Comparison of ENCODE assay signal across 31 cellular contexts in the genomic region with DNA sequence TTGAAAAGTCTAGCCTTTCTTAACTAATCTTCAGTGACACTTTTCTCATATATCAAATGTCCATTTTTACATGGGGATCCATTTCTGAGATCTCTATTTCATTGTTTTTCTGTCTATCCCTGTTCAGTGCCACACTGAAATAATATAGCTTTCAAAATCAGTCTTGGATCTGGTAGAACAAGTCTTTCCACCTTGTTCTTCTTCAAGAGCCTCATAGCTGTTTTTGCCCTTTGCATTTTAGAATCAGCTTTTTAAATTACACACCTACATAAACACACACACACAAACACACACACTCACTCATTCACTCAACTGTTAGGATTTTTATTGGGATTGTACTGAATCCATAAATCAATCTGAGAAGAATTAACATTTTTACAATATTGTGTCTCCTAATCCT. TPM values are rescaled to one million over a fixed set of nuclear protein-coding genes. Genes with fewer than 3 reads are reported as not detected.
"Had no signal": no experiment of that assay in that cellular context is flagged by ENCODE, and none has a peak within 500 bp of the region (broad histone marks: within the 10 kb centered on the region; RNA-seq: fewer than 3 reads in every experiment).

No MANE protein-coding gene starts in this region.

- H3K27ac Mint-ChIP-seq: activated naive CD8-positive, alpha-beta T cell treated with anti-CD3 and anti-CD28 coated beads for 36 hours; natural killer cell treated with Interleukin-12 subunit alpha and Interleukin-12 subunit beta and Interleukin-15 and Interleukin-18, amount 100 ng/mL, for 72 hours had no signal

- H3K27me3 ChIP-seq: brain microvascular endothelial cell, esophagus squamous epithelium, right atrium auricular region, testis, transverse colon had no signal

- H3K4me2 ChIP-seq: smooth muscle cell had no signal

- H3K4me3 ChIP-seq: esophagus squamous epithelium, heart right ventricle, left ventricle myocardium inferior, lung, mucosa of descending colon, right atrium auricular region, smooth muscle cell, testis, transverse colon had no signal

- ATAC-seq: heart right ventricle; mucosa of descending colon; natural killer cell treated with Interleukin-12 subunit alpha and Interleukin-12 subunit beta and Interleukin-15 and Interleukin-18, amount 100 ng/mL, for 72 hours had no signal

- DNase-seq: activated CD4-positive, alpha-beta T cell treated with anti-CD3 and anti-CD28 coated beads for 48 hours; activated CD4-positive, alpha-beta T cell treated with anti-CD3 and anti-CD28 coated beads, Interleukin-2, amount 50 U/mL, for 48 hours; activated CD8-positive, alpha-beta memory T cell treated with anti-CD3 and anti-CD28 coated beads for 24 hours; activated effector memory CD4-positive, alpha-beta T cell treated with Interleukin-2 at 50 U/mL for 16 hours; activated naive CD4-positive, alpha-beta T cell treated with Interleukin-2 at 50 U/mL for 16 hours; activated naive CD8-positive, alpha-beta T cell treated with anti-CD3 and anti-CD28 coated beads for 36 hours; brain microvascular endothelial cell; caudate nucleus; esophagus squamous epithelium; foreskin melanocyte; heart right ventricle; left ventricle myocardium inferior; mesendoderm; mucosa of descending colon; stimulated activated CD4-positive, alpha-beta T cell treated with anti-CD3 and anti-CD28 coated beads, Interleukin-2, amount 100 ng/mL, for 24 hours; stimulated activated naive CD4-positive, alpha-beta T cell; testis; transverse colon had no signal

- H3K36me3 Mint-ChIP-seq: natural killer cell treated with Interleukin-12 subunit alpha and Interleukin-12 subunit beta and Interleukin-15 and Interleukin-18, amount 100 ng/mL, for 72 hours had no signal

- H3K27ac ChIP-seq: brain microvascular endothelial cell, esophagus squamous epithelium, heart right ventricle, left ventricle myocardium inferior, right atrium auricular region, testis, transverse colon had no signal

- H3K9me3 Mint-ChIP-seq: activated naive CD8-positive, alpha-beta T cell treated with anti-CD3 and anti-CD28 coated beads for 36 hours; natural killer cell treated with Interleukin-12 subunit alpha and Interleukin-12 subunit beta and Interleukin-15 and Interleukin-18, amount 100 ng/mL, for 72 hours had no signal

- H3K36me3 ChIP-seq: brain microvascular endothelial cell, esophagus squamous epithelium had no signal

- H3K4me1 ChIP-seq: left ventricle myocardium inferior, right atrium auricular region, testis, transverse colon had no signal

- H3K9me3 ChIP-seq: esophagus squamous epithelium, heart right ventricle, left ventricle myocardium inferior, mucosa of descending colon, right atrium auricular region, testis, transverse colon had no signal

- H3K27me3 Mint-ChIP-seq: activated naive CD8-positive, alpha-beta T cell treated with anti-CD3 and anti-CD28 coated beads for 36 hours; natural killer cell treated with Interleukin-12 subunit alpha and Interleukin-12 subunit beta and Interleukin-15 and Interleukin-18, amount 100 ng/mL, for 72 hours had no signal

- H3K4me3 Mint-ChIP-seq: activated naive CD8-positive, alpha-beta T cell treated with anti-CD3 and anti-CD28 coated beads for 36 hours; natural killer cell treated with Interleukin-12 subunit alpha and Interleukin-12 subunit beta and Interleukin-15 and Interleukin-18, amount 100 ng/mL, for 72 hours had no signal

- FAIRE-seq: astrocyte, endothelial cell of umbilical vein, urothelium cell line had no signal

RNA-seq across cellular contexts. Expression of gene LRRC3C, which starts 28.3 kb away (rescaled TPM):
- total RNA-seq: activated naive CD8-positive, alpha-beta T cell treated with anti-CD3 and anti-CD28 coated beads for 36 hours; astrocyte; chondrocyte; endothelial cell of umbilical vein; esophagus squamous epithelium; glomerular endothelial cell; heart right ventricle; kidney epithelial cell; left ventricle myocardium inferior; lung; mucosa of descending colon; myocyte; natural killer cell treated with Interleukin-12 subunit alpha and Interleukin-12 subunit beta and Interleukin-15 and Interleukin-18, amount 100 ng/mL, for 72 hours; omental fat pad; pulmonary artery endothelial cell; right atrium auricular region; smooth muscle cell; transverse colon had no signal
- polyA plus RNA-seq: endothelial cell of umbilical vein, heart right ventricle, lung, smooth muscle cell had no signal

RNA-seq across cellular contexts. Expression of gene ZPBP2, which starts 31.2 kb away (rescaled TPM):
- total RNA-seq: activated naive CD8-positive, alpha-beta T cell treated with anti-CD3 and anti-CD28 coated beads for 36 hours; astrocyte; chondrocyte; endothelial cell of umbilical vein; esophagus squamous epithelium; glomerular endothelial cell; heart right ventricle; kidney epithelial cell; left ventricle myocardium inferior; lung; mucosa of descending colon; myocyte; natural killer cell treated with Interleukin-12 subunit alpha and Interleukin-12 subunit beta and Interleukin-15 and Interleukin-18, amount 100 ng/mL, for 72 hours; omental fat pad; pulmonary artery endothelial cell; right atrium auricular region; smooth muscle cell had no signal
- polyA plus RNA-seq: endothelial cell of umbilical vein, heart right ventricle, lung, smooth muscle cell had no signal

RNA-seq across cellular contexts. Expression of gene IKZF3, which starts 35.1 kb away (rescaled TPM):
- total RNA-seq: chondrocyte, endothelial cell of umbilical vein, glomerular endothelial cell, myocyte, pulmonary artery endothelial cell had no signal
- polyA plus RNA-seq: endothelial cell of umbilical vein, smooth muscle cell had no signal
